ENCODE assay signal across 18 cellular contexts in the genomic region with DNA sequence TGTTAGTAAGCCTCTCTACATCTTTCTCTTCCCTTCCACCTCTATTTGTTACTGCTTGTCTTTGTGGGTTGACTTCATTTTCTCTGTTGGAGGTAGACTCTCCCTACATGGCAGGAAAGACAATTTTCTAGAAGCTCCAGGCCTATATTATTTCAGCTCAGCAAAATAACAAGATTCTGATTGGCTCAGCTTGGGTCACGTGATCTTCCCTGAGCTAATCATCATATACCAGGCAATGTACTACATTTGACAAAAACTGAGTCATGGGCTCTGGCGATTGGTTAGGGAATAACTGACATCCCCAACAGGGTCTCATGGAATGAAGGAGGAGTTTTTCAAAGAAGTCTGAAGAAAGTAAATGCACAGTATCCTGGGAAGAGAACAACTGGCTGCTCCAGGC.
DNase-seq lines count a peak whose midpoint lies in the region; ATAC-seq and TF ChIP-seq lines count a peak whose summit lies in the region.
"Had no signal": no experiment of that assay in that cellular context is flagged by ENCODE, and none has a peak within 500 bp of the region (broad histone marks: within the 10 kb centered on the region; RNA-seq: fewer than 3 reads in every experiment).

No MANE protein-coding gene starts in this region.

- CTCF ChIA-PET in WTC11 (lab: Charles Lee): no interaction called here
- CTCF ChIA-PET in activated CD8-positive, alpha-beta T cell treated with anti-CD3 and anti-CD28 coated beads for 36 hours (lab: Charles Lee): no interaction called here

- H3K27ac ChIP-seq in GM23338 (ENCODE audit: low read depth) (no peak overlapping the region), esophagus muscularis mucosa (replicated peaks in 1 of 4) (no peak overlapping the region)
- H3K27ac ChIP-seq: A549 had no signal

- H3K4me1 Mint-ChIP-seq in GM23338 (no peaks in the 10 kb centered on the region), WTC11 (no peaks in the 10 kb centered on the region)
- H3K4me1 Mint-ChIP-seq in activated CD8-positive, alpha-beta T cell treated with anti-CD3 and anti-CD28 coated beads for 36 hours (ENCODE audit: low read depth): no peaks in the 10 kb centered on the region
- H3K4me1 Mint-ChIP-seq: CD4-positive, alpha-beta memory T cell; H9 had no signal

- peaks cover 5% of the 10 kb centered on the region; the same call in 1 of the 2 replicates for H3K9me2 ChIP-seq in GM23338 (ENCODE audit: insufficient read depth)

- H3K27me3 ChIP-seq in GM23338 (ENCODE audit: insufficient read depth) (no peaks in the 10 kb centered on the region), esophagus muscularis mucosa (no peaks in the 10 kb centered on the region)

- no peak overlapping the region for H3K4me3 ChIP-seq in GM23338
- no peak overlapping the region for H3K4me3 ChIP-seq in esophagus muscularis mucosa
- H3K4me3 ChIP-seq: A549 had no signal

- no peaks in the 10 kb centered on the region for H3K27me3 Mint-ChIP-seq in GM23338 (ENCODE audit: insufficient read depth, low read depth, poor library complexity)
- H3K27me3 Mint-ChIP-seq in WTC11 (ENCODE audit: low read depth): no peaks in the 10 kb centered on the region; the same call in 1 of the 2 replicates
- H3K27me3 Mint-ChIP-seq in activated CD8-positive, alpha-beta T cell treated with anti-CD3 and anti-CD28 coated beads for 36 hours: peaks cover 1% of the 10 kb centered on the region
- H3K27me3 Mint-ChIP-seq: CD4-positive, alpha-beta memory T cell had no signal

- no peak for TF ChIP-seq EP300 in esophagus muscularis mucosa (IDR thresholded peaks at IDR 0.05)

- no peak for TF ChIP-seq CTCF in GM23338 (conservative IDR thresholded peaks at IDR 0.05; ENCODE audit: low read depth in 2 of 2)
- no peak for TF ChIP-seq CTCF in WTC11 (IDR thresholded peaks at IDR 0.05)
- TF ChIP-seq CTCF in esophagus muscularis mucosa (IDR thresholded peaks at IDR 0.05): no peak
- no peak for TF ChIP-seq CTCF in GM13977 (IDR thresholded peaks at IDR 0.05; ENCODE audit: extremely low read depth, insufficient read depth, missing control alignments)
- TF ChIP-seq CTCF in activated CD8-positive, alpha-beta T cell treated with anti-CD3 and anti-CD28 coated beads for 36 hours (IDR thresholded peaks at IDR 0.05): no peak

- H4K20me1 ChIP-seq in GM23338 (replicated peaks; ENCODE audit: insufficient read depth): no peaks in the 10 kb centered on the region

- peaks cover 8% of the 10 kb centered on the region; the same call in 2 of the 3 replicates for H3K9me3 Mint-ChIP-seq in GM23338
- peaks cover 26% of the 10 kb centered on the region for H3K9me3 Mint-ChIP-seq in WTC11
- H3K9me3 Mint-ChIP-seq in activated CD8-positive, alpha-beta T cell treated with anti-CD3 and anti-CD28 coated beads for 36 hours: no peaks in the 10 kb centered on the region
- H3K9me3 Mint-ChIP-seq: CD4-positive, alpha-beta memory T cell had no signal

- intact Hi-C loops in esophagus muscularis mucosa (cut with DNase I): no loop called here
- intact Hi-C loops in activated CD8-positive, alpha-beta T cell treated with anti-CD3 and anti-CD28 coated beads for 36 hours (cut with micrococcal nuclease): no loop called here

- H2AFZ ChIP-seq in GM23338: 0 out of 2 replicates have a peak overlapping the region, but pooled peaks have one; percentile 19

- TF ChIP-seq POLR2A in esophagus muscularis mucosa (IDR thresholded peaks at IDR 0.05; ENCODE audit: low read depth): no peak

- no peaks in the 10 kb centered on the region for H3K79me2 ChIP-seq in GM23338 (replicated peaks; ENCODE audit: insufficient read depth)

- ATAC-seq in GM23338 (no peak), WTC11 (no peak)
- ATAC-seq in activated CD8-positive, alpha-beta T cell treated with anti-CD3 and anti-CD28 coated beads for 36 hours: no peak
- ATAC-seq: A549, HCT116 had no signal

- H3K36me3 Mint-ChIP-seq in GM23338 (ENCODE audit: low read depth) (no peaks in the 10 kb centered on the region), WTC11 (peaks cover 5% of the 10 kb centered on the region)
- H3K36me3 Mint-ChIP-seq in activated CD8-positive, alpha-beta T cell treated with anti-CD3 and anti-CD28 coated beads for 36 hours (ENCODE audit: low read depth): no peaks in the 10 kb centered on the region
- H3K36me3 Mint-ChIP-seq: CD4-positive, alpha-beta memory T cell had no signal

- H3K4me1 ChIP-seq in GM23338 (ENCODE audit: insufficient read depth): no peaks in the 10 kb centered on the region
- H3K4me1 ChIP-seq in esophagus muscularis mucosa: peaks cover 6 to 19% (median 13%) of the 10 kb centered on the region in 4 donors

- no peak overlapping the region for H3K27ac Mint-ChIP-seq in GM23338
- H3K27ac Mint-ChIP-seq in WTC11: no peak overlapping the region
- H3K27ac Mint-ChIP-seq in activated CD8-positive, alpha-beta T cell treated with anti-CD3 and anti-CD28 coated beads for 36 hours: no peak overlapping the region
- H3K27ac Mint-ChIP-seq: CD4-positive, alpha-beta memory T cell; H9 had no signal

- no peak overlapping the region for H3K4me3 Mint-ChIP-seq in GM23338
- H3K4me3 Mint-ChIP-seq in WTC11: no peak overlapping the region
- H3K4me3 Mint-ChIP-seq in activated CD8-positive, alpha-beta T cell treated with anti-CD3 and anti-CD28 coated beads for 36 hours: no peak overlapping the region
- H3K4me3 Mint-ChIP-seq: CD4-positive, alpha-beta memory T cell; H9 had no signal

- no peaks in the 10 kb centered on the region for H3K9me3 ChIP-seq in esophagus muscularis mucosa

- in situ Hi-C loops in GM13977 (cut with MboI; ENCODE audit: low pct_unique_long_range_greater_than_20kb, low sequenced_read_pairs, unreplicated experiment): no loop called here

- POLR2A ChIA-PET in WTC11 (lab: Charles Lee): no interaction called here
- POLR2A ChIA-PET in activated CD8-positive, alpha-beta T cell treated with anti-CD3 and anti-CD28 coated beads for 36 hours (lab: Charles Lee): interaction anchor here (0.5 kb wide), 1 partner anchor 723 kb away, joined by 3 read pairs; no protein-coding TSS in a partner anchor

- no peak overlapping the region for H3K4me2 ChIP-seq in GM23338
- H3K4me2 ChIP-seq: A549 had no signal

- H3K36me3 ChIP-seq in GM23338 (ENCODE audit: insufficient read depth): no peaks in the 10 kb centered on the region
- H3K36me3 ChIP-seq in esophagus muscularis mucosa: no peaks in the 10 kb centered on the region

- H3F3A ChIP-seq in GM23338 (replicated peaks; ENCODE audit: low read depth): no peaks in the 10 kb centered on the region

- 94% methylated on average over 2 of the region's 2 CpGs for WGBS in esophagus muscularis mucosa

- no peak for DNase-seq in GM23338 (ENCODE audit: low spot score)
- no peak for DNase-seq in WTC11 (ENCODE audit: low spot score)
- peak; percentile 82 for DNase-seq in esophagus muscularis mucosa (ENCODE audit: extremely low spot score)
- DNase-seq in SIG-M5 (lab: John Stamatoyannopoulos, UW): no peak
- no peak for DNase-seq in GM13977 (ENCODE audit: low spot score)
- DNase-seq in activated CD8-positive, alpha-beta T cell treated with anti-CD3 and anti-CD28 coated beads for 36 hours: no peak
- DNase-seq: 8988T; ACHN; C1 segment of cervical spinal cord; Calu3; CD4-positive, alpha-beta memory T cell; COR-L47; DMS53; EL; GDM1; H9 had no signal

TF ChIP-seq in GM23338, 12 proteins besides CTCF, POLR2A, EP300 and RAD21 (continues in another document):
- no peak for TF ChIP-seq ZNF114 (CRISPR knock-in tag; IDR thresholded peaks at IDR 0.05)
- TF ChIP-seq, protein P1, sequence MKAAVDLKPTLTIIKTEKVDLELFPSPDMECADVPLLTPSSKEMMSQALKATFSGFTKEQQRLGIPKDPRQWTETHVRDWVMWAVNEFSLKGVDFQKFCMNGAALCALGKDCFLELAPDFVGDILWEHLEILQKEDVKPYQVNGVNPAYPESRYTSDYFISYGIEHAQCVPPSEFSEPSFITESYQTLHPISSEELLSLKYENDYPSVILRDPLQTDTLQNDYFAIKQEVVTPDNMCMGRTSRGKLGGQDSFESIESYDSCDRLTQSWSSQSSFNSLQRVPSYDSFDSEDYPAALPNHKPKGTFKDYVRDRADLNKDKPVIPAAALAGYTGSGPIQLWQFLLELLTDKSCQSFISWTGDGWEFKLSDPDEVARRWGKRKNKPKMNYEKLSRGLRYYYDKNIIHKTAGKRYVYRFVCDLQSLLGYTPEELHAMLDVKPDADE (IDR thresholded peaks at IDR 0.05): no peak
- no peak for TF ChIP-seq POLR2AphosphoS5 (IDR thresholded peaks at IDR 0.05; ENCODE audit: low read depth)

TF ChIP-seq in WTC11, 78 proteins besides CTCF, POLR2A, EP300 and RAD21 (continues in another document):
- TF ChIP-seq, protein P2, sequence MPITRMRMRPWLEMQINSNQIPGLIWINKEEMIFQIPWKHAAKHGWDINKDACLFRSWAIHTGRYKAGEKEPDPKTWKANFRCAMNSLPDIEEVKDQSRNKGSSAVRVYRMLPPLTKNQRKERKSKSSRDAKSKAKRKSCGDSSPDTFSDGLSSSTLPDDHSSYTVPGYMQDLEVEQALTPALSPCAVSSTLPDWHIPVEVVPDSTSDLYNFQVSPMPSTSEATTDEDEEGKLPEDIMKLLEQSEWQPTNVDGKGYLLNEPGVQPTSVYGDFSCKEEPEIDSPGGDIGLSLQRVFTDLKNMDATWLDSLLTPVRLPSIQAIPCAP (CRISPR knock-in tag; IDR thresholded peaks at IDR 0.05): no peak
- TF ChIP-seq, protein P3, sequence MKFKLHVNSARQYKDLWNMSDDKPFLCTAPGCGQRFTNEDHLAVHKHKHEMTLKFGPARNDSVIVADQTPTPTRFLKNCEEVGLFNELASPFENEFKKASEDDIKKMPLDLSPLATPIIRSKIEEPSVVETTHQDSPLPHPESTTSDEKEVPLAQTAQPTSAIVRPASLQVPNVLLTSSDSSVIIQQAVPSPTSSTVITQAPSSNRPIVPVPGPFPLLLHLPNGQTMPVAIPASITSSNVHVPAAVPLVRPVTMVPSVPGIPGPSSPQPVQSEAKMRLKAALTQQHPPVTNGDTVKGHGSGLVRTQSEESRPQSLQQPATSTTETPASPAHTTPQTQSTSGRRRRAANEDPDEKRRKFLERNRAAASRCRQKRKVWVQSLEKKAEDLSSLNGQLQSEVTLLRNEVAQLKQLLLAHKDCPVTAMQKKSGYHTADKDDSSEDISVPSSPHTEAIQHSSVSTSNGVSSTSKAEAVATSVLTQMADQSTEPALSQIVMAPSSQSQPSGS (CRISPR knock-in tag; IDR thresholded peaks at IDR 0.05; ENCODE audit: borderline replicate concordance, low read depth): no peak
- TF ChIP-seq ZNF317 (CRISPR knock-in tag; IDR thresholded peaks at IDR 0.05; ENCODE audit: borderline replicate concordance, low read depth): no peak
- TF ChIP-seq, protein P4, sequence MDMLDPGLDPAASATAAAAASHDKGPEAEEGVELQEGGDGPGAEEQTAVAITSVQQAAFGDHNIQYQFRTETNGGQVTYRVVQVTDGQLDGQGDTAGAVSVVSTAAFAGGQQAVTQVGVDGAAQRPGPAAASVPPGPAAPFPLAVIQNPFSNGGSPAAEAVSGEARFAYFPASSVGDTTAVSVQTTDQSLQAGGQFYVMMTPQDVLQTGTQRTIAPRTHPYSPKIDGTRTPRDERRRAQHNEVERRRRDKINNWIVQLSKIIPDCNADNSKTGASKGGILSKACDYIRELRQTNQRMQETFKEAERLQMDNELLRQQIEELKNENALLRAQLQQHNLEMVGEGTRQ (CRISPR knock-in tag; IDR thresholded peaks at IDR 0.05): 0 out of 2 replicates have a peak, but pooled peaks have one; percentile 24
- TF ChIP-seq TEAD1 (CRISPR knock-in tag; IDR thresholded peaks at IDR 0.05): no peak
- TF ChIP-seq ZBTB21 (CRISPR knock-in tag; IDR thresholded peaks at IDR 0.05; ENCODE audit: borderline replicate concordance): no peak
